In the genomic region with DNA sequence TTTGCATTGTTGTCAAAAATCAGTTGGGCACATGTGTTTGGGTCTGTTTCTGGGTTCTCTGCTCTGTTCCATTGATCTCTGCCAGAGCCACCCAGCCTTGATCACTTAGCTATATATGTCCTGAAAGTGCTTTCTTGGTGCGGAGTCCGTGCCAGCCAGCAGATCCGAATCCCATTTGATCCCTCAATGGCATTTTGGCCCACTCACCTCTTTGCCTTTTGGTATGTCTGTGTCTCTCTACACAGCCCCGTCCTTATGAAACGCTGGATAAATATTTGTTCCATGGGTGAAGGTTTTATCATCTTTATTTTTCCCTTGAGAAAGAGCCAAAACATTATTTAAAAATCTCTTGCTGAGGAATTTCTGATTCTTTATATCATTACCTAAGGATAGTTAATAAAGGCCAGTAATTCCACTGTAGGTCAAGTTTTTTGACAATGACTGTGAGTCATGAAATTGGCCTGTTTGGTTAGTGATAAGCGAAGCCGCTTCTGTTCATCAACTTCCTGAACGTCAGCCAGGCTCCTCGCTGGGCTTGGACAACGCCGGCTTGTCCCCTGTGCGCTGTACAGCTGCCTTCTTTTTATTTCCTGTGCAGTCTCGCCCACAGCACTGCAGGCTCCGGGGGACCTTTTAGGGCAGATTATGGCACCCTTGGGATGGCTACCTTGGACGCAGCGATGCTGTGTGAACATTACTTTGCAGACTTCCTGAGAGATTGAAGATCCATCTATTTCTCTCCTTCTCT, we compare ENCODE assay signal across 1 cellular context.
TF ChIP-seq lines count a peak whose summit lies in the region.

No MANE protein-coding gene starts in this region.

TF ChIP-seq in HepG2, 621 proteins besides CTCF, POLR2A, EP300 and RAD21 (continued from another document and continues in another):
- TF ChIP-seq, protein P1, sequence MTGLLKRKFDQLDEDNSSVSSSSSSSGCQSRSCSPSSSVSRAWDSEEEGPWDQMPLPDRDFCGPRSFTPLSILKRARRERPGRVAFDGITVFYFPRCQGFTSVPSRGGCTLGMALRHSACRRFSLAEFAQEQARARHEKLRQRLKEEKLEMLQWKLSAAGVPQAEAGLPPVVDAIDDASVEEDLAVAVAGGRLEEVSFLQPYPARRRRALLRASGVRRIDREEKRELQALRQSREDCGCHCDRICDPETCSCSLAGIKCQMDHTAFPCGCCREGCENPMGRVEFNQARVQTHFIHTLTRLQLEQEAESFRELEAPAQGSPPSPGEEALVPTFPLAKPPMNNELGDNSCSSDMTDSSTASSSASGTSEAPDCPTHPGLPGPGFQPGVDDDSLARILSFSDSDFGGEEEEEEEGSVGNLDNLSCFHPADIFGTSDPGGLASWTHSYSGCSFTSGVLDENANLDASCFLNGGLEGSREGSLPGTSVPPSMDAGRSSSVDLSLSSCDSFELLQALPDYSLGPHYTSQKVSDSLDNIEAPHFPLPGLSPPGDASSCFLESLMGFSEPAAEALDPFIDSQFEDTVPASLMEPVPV (CRISPR knock-in tag; IDR thresholded peaks at IDR 0.05): 0 out of 2 replicates have a peak, but pooled peaks have one; percentile 43
- TF ChIP-seq, protein P2, sequence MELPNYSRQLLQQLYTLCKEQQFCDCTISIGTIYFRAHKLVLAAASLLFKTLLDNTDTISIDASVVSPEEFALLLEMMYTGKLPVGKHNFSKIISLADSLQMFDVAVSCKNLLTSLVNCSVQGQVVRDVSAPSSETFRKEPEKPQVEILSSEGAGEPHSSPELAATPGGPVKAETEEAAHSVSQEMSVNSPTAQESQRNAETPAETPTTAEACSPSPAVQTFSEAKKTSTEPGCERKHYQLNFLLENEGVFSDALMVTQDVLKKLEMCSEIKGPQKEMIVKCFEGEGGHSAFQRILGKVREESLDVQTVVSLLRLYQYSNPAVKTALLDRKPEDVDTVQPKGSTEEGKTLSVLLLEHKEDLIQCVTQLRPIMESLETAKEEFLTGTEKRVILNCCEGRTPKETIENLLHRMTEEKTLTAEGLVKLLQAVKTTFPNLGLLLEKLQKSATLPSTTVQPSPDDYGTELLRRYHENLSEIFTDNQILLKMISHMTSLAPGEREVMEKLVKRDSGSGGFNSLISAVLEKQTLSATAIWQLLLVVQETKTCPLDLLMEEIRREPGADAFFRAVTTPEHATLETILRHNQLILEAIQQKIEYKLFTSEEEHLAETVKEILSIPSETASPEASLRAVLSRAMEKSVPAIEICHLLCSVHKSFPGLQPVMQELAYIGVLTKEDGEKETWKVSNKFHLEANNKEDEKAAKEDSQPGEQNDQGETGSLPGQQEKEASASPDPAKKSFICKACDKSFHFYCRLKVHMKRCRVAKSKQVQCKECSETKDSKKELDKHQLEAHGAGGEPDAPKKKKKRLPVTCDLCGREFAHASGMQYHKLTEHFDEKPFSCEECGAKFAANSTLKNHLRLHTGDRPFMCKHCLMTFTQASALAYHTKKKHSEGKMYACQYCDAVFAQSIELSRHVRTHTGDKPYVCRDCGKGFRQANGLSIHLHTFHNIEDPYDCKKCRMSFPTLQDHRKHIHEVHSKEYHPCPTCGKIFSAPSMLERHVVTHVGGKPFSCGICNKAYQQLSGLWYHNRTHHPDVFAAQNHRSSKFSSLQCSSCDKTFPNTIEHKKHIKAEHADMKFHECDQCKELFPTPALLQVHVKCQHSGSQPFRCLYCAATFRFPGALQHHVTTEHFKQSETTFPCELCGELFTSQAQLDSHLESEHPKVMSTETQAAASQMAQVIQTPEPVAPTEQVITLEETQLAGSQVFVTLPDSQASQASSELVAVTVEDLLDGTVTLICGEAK (IDR thresholded peaks at IDR 0.05): no peak
- TF ChIP-seq, protein P2 (CRISPR knock-in tag; IDR thresholded peaks at IDR 0.05): no peak
- TF ChIP-seq SMYD3 (CRISPR knock-in tag; IDR thresholded peaks at IDR 0.05): no peak
- TF ChIP-seq, protein P3, sequence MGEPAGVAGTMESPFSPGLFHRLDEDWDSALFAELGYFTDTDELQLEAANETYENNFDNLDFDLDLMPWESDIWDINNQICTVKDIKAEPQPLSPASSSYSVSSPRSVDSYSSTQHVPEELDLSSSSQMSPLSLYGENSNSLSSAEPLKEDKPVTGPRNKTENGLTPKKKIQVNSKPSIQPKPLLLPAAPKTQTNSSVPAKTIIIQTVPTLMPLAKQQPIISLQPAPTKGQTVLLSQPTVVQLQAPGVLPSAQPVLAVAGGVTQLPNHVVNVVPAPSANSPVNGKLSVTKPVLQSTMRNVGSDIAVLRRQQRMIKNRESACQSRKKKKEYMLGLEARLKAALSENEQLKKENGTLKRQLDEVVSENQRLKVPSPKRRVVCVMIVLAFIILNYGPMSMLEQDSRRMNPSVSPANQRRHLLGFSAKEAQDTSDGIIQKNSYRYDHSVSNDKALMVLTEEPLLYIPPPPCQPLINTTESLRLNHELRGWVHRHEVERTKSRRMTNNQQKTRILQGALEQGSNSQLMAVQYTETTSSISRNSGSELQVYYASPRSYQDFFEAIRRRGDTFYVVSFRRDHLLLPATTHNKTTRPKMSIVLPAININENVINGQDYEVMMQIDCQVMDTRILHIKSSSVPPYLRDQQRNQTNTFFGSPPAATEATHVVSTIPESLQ (CRISPR knock-in tag; conservative IDR thresholded peaks at IDR 0.05): 0 out of 2 replicates have a peak, but pooled peaks have one; percentile 50
- no peak for TF ChIP-seq NRL (CRISPR knock-in tag; IDR thresholded peaks at IDR 0.05; ENCODE audit: borderline replicate concordance)
- TF ChIP-seq ZMAT3 (CRISPR knock-in tag; conservative IDR thresholded peaks at IDR 0.05): no peak
- no peak for TF ChIP-seq SRSF9 (IDR thresholded peaks at IDR 0.05; ENCODE audit: borderline replicate concordance, insufficient read depth, low read depth, low read length, poor library complexity, severe bottlenecking)
- TF ChIP-seq ZNF230 (CRISPR knock-in tag; IDR thresholded peaks at IDR 0.05): no peak
- TF ChIP-seq ZNF749 (CRISPR knock-in tag; IDR thresholded peaks at IDR 0.05; ENCODE audit: borderline replicate concordance): no peak
- TF ChIP-seq ZFP37 (CRISPR knock-in tag; IDR thresholded peaks at IDR 0.05; ENCODE audit: borderline replicate concordance): no peak
- TF ChIP-seq ZNF792 (CRISPR knock-in tag; IDR thresholded peaks at IDR 0.05): peak; percentile 78; the same call in 1 of the 2 replicates
- TF ChIP-seq FOXC1 (CRISPR knock-in tag; IDR thresholded peaks at IDR 0.05; ENCODE audit: borderline replicate concordance): no peak
- TF ChIP-seq, protein P4, sequence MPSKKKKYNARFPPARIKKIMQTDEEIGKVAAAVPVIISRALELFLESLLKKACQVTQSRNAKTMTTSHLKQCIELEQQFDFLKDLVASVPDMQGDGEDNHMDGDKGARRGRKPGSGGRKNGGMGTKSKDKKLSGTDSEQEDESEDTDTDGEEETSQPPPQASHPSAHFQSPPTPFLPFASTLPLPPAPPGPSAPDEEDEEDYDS (CRISPR knock-in tag; IDR thresholded peaks at IDR 0.05): 0 out of 2 replicates have a peak, but pooled peaks have one; percentile 45
- TF ChIP-seq, protein P5, sequence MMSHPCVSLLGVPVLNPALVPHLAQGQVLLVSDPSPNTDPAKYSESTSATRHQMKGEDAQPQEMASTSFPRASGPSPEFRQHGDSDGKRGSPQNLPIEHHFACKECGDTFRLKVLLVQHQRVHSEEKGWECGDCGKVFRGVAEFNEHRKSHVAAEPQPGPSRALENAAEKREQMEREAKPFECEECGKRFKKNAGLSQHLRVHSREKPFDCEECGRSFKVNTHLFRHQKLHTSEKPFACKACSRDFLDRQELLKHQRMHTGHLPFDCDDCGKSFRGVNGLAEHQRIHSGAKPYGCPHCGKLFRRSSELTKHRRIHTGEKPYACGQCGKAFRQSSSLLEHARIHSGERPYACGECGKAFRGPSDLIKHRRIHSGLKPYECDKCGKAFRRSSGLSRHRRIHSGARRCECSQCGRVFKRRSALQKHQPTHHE (CRISPR knock-in tag; IDR thresholded peaks at IDR 0.05; ENCODE audit: borderline replicate concordance): no peak
- no peak for TF ChIP-seq ZNF3 (CRISPR knock-in tag; IDR thresholded peaks at IDR 0.05)
- TF ChIP-seq DMAP1 (CRISPR knock-in tag; IDR thresholded peaks at IDR 0.05): no peak
- no peak for TF ChIP-seq ELF4 (CRISPR knock-in tag; IDR thresholded peaks at IDR 0.05; ENCODE audit: borderline replicate concordance)
- no peak for TF ChIP-seq AHR (CRISPR knock-in tag; IDR thresholded peaks at IDR 0.05)
- no peak for TF ChIP-seq ZNF264 (CRISPR knock-in tag; IDR thresholded peaks at IDR 0.05)
- TF ChIP-seq, protein P6, sequence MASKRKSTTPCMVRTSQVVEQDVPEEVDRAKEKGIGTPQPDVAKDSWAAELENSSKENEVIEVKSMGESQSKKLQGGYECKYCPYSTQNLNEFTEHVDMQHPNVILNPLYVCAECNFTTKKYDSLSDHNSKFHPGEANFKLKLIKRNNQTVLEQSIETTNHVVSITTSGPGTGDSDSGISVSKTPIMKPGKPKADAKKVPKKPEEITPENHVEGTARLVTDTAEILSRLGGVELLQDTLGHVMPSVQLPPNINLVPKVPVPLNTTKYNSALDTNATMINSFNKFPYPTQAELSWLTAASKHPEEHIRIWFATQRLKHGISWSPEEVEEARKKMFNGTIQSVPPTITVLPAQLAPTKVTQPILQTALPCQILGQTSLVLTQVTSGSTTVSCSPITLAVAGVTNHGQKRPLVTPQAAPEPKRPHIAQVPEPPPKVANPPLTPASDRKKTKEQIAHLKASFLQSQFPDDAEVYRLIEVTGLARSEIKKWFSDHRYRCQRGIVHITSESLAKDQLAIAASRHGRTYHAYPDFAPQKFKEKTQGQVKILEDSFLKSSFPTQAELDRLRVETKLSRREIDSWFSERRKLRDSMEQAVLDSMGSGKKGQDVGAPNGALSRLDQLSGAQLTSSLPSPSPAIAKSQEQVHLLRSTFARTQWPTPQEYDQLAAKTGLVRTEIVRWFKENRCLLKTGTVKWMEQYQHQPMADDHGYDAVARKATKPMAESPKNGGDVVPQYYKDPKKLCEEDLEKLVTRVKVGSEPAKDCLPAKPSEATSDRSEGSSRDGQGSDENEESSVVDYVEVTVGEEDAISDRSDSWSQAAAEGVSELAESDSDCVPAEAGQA (IDR thresholded peaks at IDR 0.05; ENCODE audit: low read depth): no peak
- TF ChIP-seq, protein P6 (CRISPR knock-in tag; IDR thresholded peaks at IDR 0.05; ENCODE audit: borderline replicate concordance): no peak
- no peak for TF ChIP-seq ZNF496 (CRISPR knock-in tag; IDR thresholded peaks at IDR 0.05; ENCODE audit: insufficient replicate concordance)
- TF ChIP-seq NR2F1 (CRISPR knock-in tag; IDR thresholded peaks at IDR 0.05): peak in 1 of 2 experiments; percentile 61; a peak in 1 of 4 replicates
- TF ChIP-seq MBD4 (IDR thresholded peaks at IDR 0.05; ENCODE audit: borderline replicate concordance, low read length): no peak
- no peak for TF ChIP-seq ZNF235 (CRISPR knock-in tag; IDR thresholded peaks at IDR 0.05; ENCODE audit: borderline replicate concordance)
- TF ChIP-seq EEA1 (CRISPR knock-in tag; IDR thresholded peaks at IDR 0.05; ENCODE audit: borderline replicate concordance): no peak
- TF ChIP-seq ZBTB8A (CRISPR knock-in tag; IDR thresholded peaks at IDR 0.05; ENCODE audit: borderline replicate concordance, low read depth): no peak
- no peak for TF ChIP-seq RBAK (CRISPR knock-in tag; IDR thresholded peaks at IDR 0.05)
- no peak for TF ChIP-seq BRD4 (CRISPR knock-in tag; IDR thresholded peaks at IDR 0.05)
- no peak for TF ChIP-seq ZNF547 (CRISPR knock-in tag; IDR thresholded peaks at IDR 0.05)
- TF ChIP-seq XRCC5 (optimal IDR thresholded peaks at IDR 0.05; ENCODE audit: low read length): peak; percentile 30
- no peak for TF ChIP-seq CHD2 (IDR thresholded peaks at IDR 0.05; ENCODE audit: low read depth, low read length)
- peak; percentile 90 for TF ChIP-seq ZNF614 (CRISPR knock-in tag; IDR thresholded peaks at IDR 0.05; ENCODE audit: borderline replicate concordance)
- no peak for TF ChIP-seq AKAP8 (CRISPR knock-in tag; IDR thresholded peaks at IDR 0.05)
